ENCODE assay signal across 10 cellular contexts in the genomic region with DNA sequence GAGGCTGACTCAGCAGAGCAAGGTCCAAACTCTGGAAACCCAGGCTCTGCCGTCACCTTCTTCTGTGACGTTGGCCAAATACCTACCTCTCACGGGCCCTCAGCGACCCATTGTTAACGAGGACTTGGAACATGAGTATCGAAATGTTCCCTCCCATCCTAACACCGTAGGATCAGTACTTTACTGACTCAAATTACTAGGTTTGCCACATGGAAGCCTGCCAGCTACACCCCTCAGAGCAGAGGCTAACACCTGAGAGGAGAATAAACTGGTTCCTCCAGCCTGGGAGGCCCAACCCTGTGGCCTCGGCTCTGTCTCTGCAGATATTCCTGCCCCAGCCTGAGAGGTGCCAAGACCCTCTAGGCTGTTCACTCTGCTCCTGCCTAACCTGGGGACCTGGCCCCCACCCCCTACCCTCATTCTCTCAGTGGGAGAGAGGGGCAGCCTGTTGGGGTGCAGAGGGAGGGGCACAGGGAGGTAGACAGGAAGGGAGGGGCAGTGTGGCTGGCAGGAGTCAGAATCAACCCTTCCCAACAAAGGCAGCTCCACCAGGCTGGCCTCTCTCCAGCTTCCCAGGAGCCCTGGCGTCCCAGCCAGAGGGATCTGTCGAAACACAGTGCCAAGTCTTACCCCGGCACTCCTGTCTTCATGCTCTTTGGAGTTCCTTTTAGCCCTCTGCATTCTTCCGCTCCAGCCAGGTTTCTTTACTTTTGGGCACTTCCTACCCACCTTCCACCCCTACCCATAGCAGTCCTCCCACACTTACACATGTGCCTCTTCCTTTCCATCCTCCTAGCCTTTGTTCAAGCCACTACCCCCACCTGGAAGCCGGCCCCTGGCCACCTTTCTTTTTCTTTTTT. TPM values are rescaled to one million over a fixed set of nuclear protein-coding genes. Genes with fewer than 3 reads are reported as not detected.
A peak's percentile ranks its signal among the peaks of the same experiment; 100 is the strongest.
DNase-seq lines count a peak whose midpoint lies in the region; ATAC-seq and TF ChIP-seq lines count a peak whose summit lies in the region.
"Had no signal": no experiment of that assay in that cellular context is flagged by ENCODE, and none has a peak within 500 bp of the region (broad histone marks: within the 10 kb centered on the region; RNA-seq: fewer than 3 reads in every experiment).

No MANE protein-coding gene starts in this region.

- no peak overlapping the region for H3K4me3 Mint-ChIP-seq in HFFc6

- H3K4me1 ChIP-seq in right atrium auricular region, result peaks cover 0 to 35% of the 10 kb centered on the region in 2 donors

- TF ChIP-seq CTCF in right atrium auricular region (IDR thresholded peaks at IDR 0.05) (no peak), HFFc6 (IDR thresholded peaks at IDR 0.05) (no peak)

- DNase-seq in Right ventricle myocardium superior (peak; percentile 49), right atrium auricular region (ENCODE audit: low spot score) (no peak), astrocyte of the hippocampus (ENCODE audit: low read depth, low spot score) (peak; percentile 50), medulla oblongata (ENCODE audit: extremely low spot score) (peak; percentile 32), ureter (ENCODE audit: low spot score) (peak; percentile 80), HFFc6 (no peak)
- no peak for DNase-seq in activated CD8-positive, alpha-beta memory T cell treated with anti-CD3 and anti-CD28 coated beads for 24 hours
- DNase-seq in activated CD4-positive, alpha-beta T cell treated with anti-CD3 and anti-CD28 coated beads for 1 hour, result no peak
- DNase-seq: HCEC 1CT had no signal

- H3K27me3 ChIP-seq in right atrium auricular region, result peaks cover 9 to 11% of the 10 kb centered on the region in 2 donors

- no peaks in the 10 kb centered on the region for H3K36me3 ChIP-seq in right atrium auricular region
- H3K36me3 ChIP-seq: cardiac muscle cell had no signal

- H3K4me1 Mint-ChIP-seq in HFFc6 (ENCODE audit: low read depth), result peaks cover 18% of the 10 kb centered on the region

- H3K4me3 ChIP-seq in right atrium auricular region, result no peak overlapping the region
- H3K4me3 ChIP-seq: cardiac muscle cell had no signal

- intact Hi-C loops in Right ventricle myocardium superior (cut with DNase I), result loop anchor here (10.0 kb wide), 1 partner anchor 77 kb away; no protein-coding TSS in a partner anchor

- no peak for ATAC-seq in Right ventricle myocardium superior (ENCODE audit: poor library complexity)

- no peak overlapping the region for H3K27ac ChIP-seq in right atrium auricular region
- H3K27ac ChIP-seq: cardiac muscle cell had no signal

- peaks cover 44% of the 10 kb centered on the region for H3K27me3 Mint-ChIP-seq in HFFc6 (ENCODE audit: insufficient read depth)

- H3K36me3 Mint-ChIP-seq in HFFc6 (ENCODE audit: low read depth), result no peaks in the 10 kb centered on the region

- H3K9me3 ChIP-seq in right atrium auricular region, result no peaks in the 10 kb centered on the region

- no peak overlapping the region for H3K27ac Mint-ChIP-seq in HFFc6

- H3K9me3 Mint-ChIP-seq in HFFc6, result no peaks in the 10 kb centered on the region

RNA-seq across cellular contexts. Expression of a gene that starts 4.2 kb away (rescaled TPM):
- 0.27 TPM for total RNA-seq in Right ventricle myocardium superior
- total RNA-seq in right atrium auricular region, result 1 to 10 TPM in 1 of 2 donors, under 1 TPM in 1; 0.56 to 1.2 TPM
- total RNA-seq in ureter, result 5.8 TPM
- total RNA-seq in HFFc6 (2021; fragmentation: NEBNext Ultra II Directional; extraction: Animal tissue kit (Norgen Biotek cat#: 25700)), result 1 to 10 TPM in 4 of 6 experiments, under 1 TPM in 2; 0.94 to 1.1 (median 1.0) TPM

Comparison
In these comparisons a context has a peak if more than half of its experiments do, and no peak if none do; other contexts are left out.
1. DNase-seq: peak in Right ventricle myocardium superior (single experiment), astrocyte of the hippocampus (single experiment), medulla oblongata (single experiment) and ureter (single experiment); none in right atrium auricular region (single experiment), HFFc6 (single experiment), activated CD8-positive, alpha-beta memory T cell treated with anti-CD3 and anti-CD28 coated beads for 24 hours (single experiment) and activated CD4-positive, alpha-beta T cell treated with anti-CD3 and anti-CD28 coated beads for 1 hour (single experiment).